8 cellular contexts compared by ENCODE assay signal in genomic region chr5:142888469-142889085, GRCh38.
DNase-seq lines count a peak whose midpoint lies in the region; ATAC-seq and TF ChIP-seq lines count a peak whose summit lies in the region.

No MANE protein-coding gene starts in this region.

- DNase-seq in ELF-1 (ENCODE audit: low read depth, low spot score) (peak; percentile 33), SJCRH30 (peak; percentile 40 to 78), esophagus muscularis mucosa (ENCODE audit: extremely low spot score) (no peak), mesenteric fat pad (ENCODE audit: low spot score) (no peak)
- DNase-seq in Jurkat, Clone E6-1 (ENCODE audit: low read depth, low spot score) = peak; percentile 17
- peak in 4 of 9 donors; percentile 19 to 27 (median 24) for DNase-seq in naive thymus-derived CD4-positive, alpha-beta T cell

- no peak for TF ChIP-seq POLR2A in esophagus muscularis mucosa (IDR thresholded peaks at IDR 0.05; ENCODE audit: low read depth)

- H3K4me3 Mint-ChIP-seq in naive thymus-derived CD4-positive, alpha-beta T cell = no peak overlapping the region

- H3K27me3 ChIP-seq in SJCRH30 (no peaks in the 10 kb centered on the region), esophagus muscularis mucosa (no peaks in the 10 kb centered on the region)
- H3K27me3 ChIP-seq in naive thymus-derived CD4-positive, alpha-beta T cell (ENCODE audit: control insufficient read depth in 2 of 2, insufficient read depth in 2 of 2, low read length in 2 of 2) = no peaks in the 10 kb centered on the region

- H3K9me3 Mint-ChIP-seq in naive thymus-derived CD4-positive, alpha-beta T cell = no peaks in the 10 kb centered on the region

- H3K27ac ChIP-seq in SJCRH30 (no peak overlapping the region), esophagus muscularis mucosa (replicated peaks in 1 of 4) (no peak overlapping the region)
- no peak overlapping the region for H3K27ac ChIP-seq in naive thymus-derived CD4-positive, alpha-beta T cell (ENCODE audit: low read depth, low read length)

- TF ChIP-seq CTCF in esophagus muscularis mucosa (IDR thresholded peaks at IDR 0.05) = peak; percentile 75 to 82 (median 76)

- H3K4me1 ChIP-seq in SJCRH30 (peaks cover 2% of the 10 kb centered on the region; the same call in 1 of the 2 replicates), esophagus muscularis mucosa (peaks cover 9 to 24% (median 12%) of the 10 kb centered on the region in 4 donors)
- H3K4me1 ChIP-seq in naive thymus-derived CD4-positive, alpha-beta T cell (ENCODE audit: control insufficient read depth in 2 of 2, insufficient read depth in 2 of 2, low read length in 2 of 2) = peaks cover 0 to 8% of the 10 kb centered on the region in 2 donors

- no peak overlapping the region for H3K27ac Mint-ChIP-seq in naive thymus-derived CD4-positive, alpha-beta T cell

- peaks cover 0 to 16% (median 5%) of the 10 kb centered on the region in 7 donors for H3K4me1 Mint-ChIP-seq in naive thymus-derived CD4-positive, alpha-beta T cell

- peak; percentile 45 for ATAC-seq in naive thymus-derived CD4-positive, alpha-beta T cell
- ATAC-seq in HG02981 (IDR thresholded peaks at IDR 0.05; ENCODE audit: unreplicated experiment) (no peak), GM19397 (IDR thresholded peaks at IDR 0.05; ENCODE audit: unreplicated experiment) (no peak)

- no peak overlapping the region for H3K4me3 ChIP-seq in Jurkat, Clone E6-1 (ENCODE audit: low read length)
- H3K4me3 ChIP-seq in SJCRH30 = no peak overlapping the region
- no peak overlapping the region for H3K4me3 ChIP-seq in esophagus muscularis mucosa
- H3K4me3 ChIP-seq in naive thymus-derived CD4-positive, alpha-beta T cell (ENCODE audit: low read length) = no peak overlapping the region

- H3K9me3 ChIP-seq in SJCRH30 (replicated peaks) (no peaks in the 10 kb centered on the region), esophagus muscularis mucosa (no peaks in the 10 kb centered on the region)
- H3K9me3 ChIP-seq in naive thymus-derived CD4-positive, alpha-beta T cell (ENCODE audit: control insufficient read depth in 2 of 3, low read length in 3 of 3) = no peaks in the 10 kb centered on the region

- H3K36me3 ChIP-seq in SJCRH30 = no peaks in the 10 kb centered on the region
- peaks cover 0 to 10% (median 0%) of the 10 kb centered on the region in 4 donors for H3K36me3 ChIP-seq in esophagus muscularis mucosa
- no peaks in the 10 kb centered on the region for H3K36me3 ChIP-seq in naive thymus-derived CD4-positive, alpha-beta T cell (ENCODE audit: control insufficient read depth in 2 of 3, insufficient read depth in 3 of 3, low read length in 3 of 3)

- WGBS in esophagus muscularis mucosa = 47% methylated on average over 9 of the region's 9 CpGs

- peaks cover 0 to 17% (median 0%) of the 10 kb centered on the region in 5 donors for H3K36me3 Mint-ChIP-seq in naive thymus-derived CD4-positive, alpha-beta T cell

- POLR2A ChIA-PET in naive thymus-derived CD4-positive, alpha-beta T cell (lab: Charles Lee) = interaction anchor here (0.8 kb wide), 1 partner anchor 175 kb away, joined by 3 read pairs; no protein-coding TSS in a partner anchor

- TF ChIP-seq EP300 in esophagus muscularis mucosa (IDR thresholded peaks at IDR 0.05) = no peak

- H3K27me3 Mint-ChIP-seq in naive thymus-derived CD4-positive, alpha-beta T cell = no peaks in the 10 kb centered on the region

- intact Hi-C loops in esophagus muscularis mucosa (cut with DNase I) = no loop called here
- intact Hi-C loops in naive thymus-derived CD4-positive, alpha-beta T cell (cut with micrococcal nuclease) = loop anchor here (1.0 to 2.0 kb wide), 6 partner anchors 22 to 277 kb away; no protein-coding TSS in a partner anchor

- CTCF ChIA-PET in naive thymus-derived CD4-positive, alpha-beta T cell (lab: Charles Lee) = interaction anchor here (0.6 to 3.8 kb wide), 13 partner anchors 10 to 1262 kb away, joined by 3 to 32 read pairs (median 5); no protein-coding TSS in a partner anchor

Comparison
In these comparisons a context has a peak if more than half of its experiments do, and no peak if none do; other contexts are left out.
1. DNase-seq: peak in ELF-1 (single experiment), Jurkat, Clone E6-1 (single experiment) and SJCRH30 (2 of 2); none in esophagus muscularis mucosa (single experiment) and mesenteric fat pad (single experiment).